Comparison of ENCODE assay signal across 18 cellular contexts in genomic region chr20:1332749-1333300, GRCh38. TPM values are rescaled to one million over a fixed set of nuclear protein-coding genes. Genes with fewer than 3 reads are reported as not detected.
A peak's percentile ranks its signal among the peaks of the same experiment; 100 is the strongest.
DNase-seq lines count a peak whose midpoint lies in the region; ATAC-seq and TF ChIP-seq lines count a peak whose summit lies in the region.
"Had no signal": no experiment of that assay in that cellular context is flagged by ENCODE, and none has a peak within 500 bp of the region (broad histone marks: within the 10 kb centered on the region; RNA-seq: fewer than 3 reads in every experiment).

No MANE protein-coding gene starts in this region.

- 76 to 90% (median 87%) methylated on average over 2 of the region's 2 CpGs for WGBS in heart left ventricle, 4 donors

- ATAC-seq in heart left ventricle (no peak), Right ventricle myocardium inferior (no peak), left lobe of liver (no peak)
- no peak for ATAC-seq in activated CD8-positive, alpha-beta T cell treated with anti-CD3 and anti-CD28 coated beads, Interleukin-2, amount 10 ng/mL, durations not matched to agents 7 days and 5 days
- ATAC-seq: activated naive CD4-positive, alpha-beta T cell treated with anti-CD3 and anti-CD28 coated beads, Interleukin-2, amount 50 U/mL, for 72 hours; HCT116 had no signal

- H3K27me3 ChIP-seq in heart left ventricle: no peaks in the 10 kb centered on the region
- H3K27me3 ChIP-seq: cardiac muscle cell, tibial nerve had no signal

- intact Hi-C loops in heart left ventricle (cut with DNase I): loop anchor here in 3 of 10 donors (5.0 kb wide), 3 partner anchors 39 to 49 kb away; no protein-coding TSS in a partner anchor
- intact Hi-C loops in Right ventricle myocardium inferior (cut with DNase I): no loop called here

- no peak overlapping the region for H3K4me3 Mint-ChIP-seq in activated CD8-positive, alpha-beta T cell treated with anti-CD3 and anti-CD28 coated beads, Interleukin-2, amount 10 ng/mL, durations not matched to agents 7 days and 5 days
- H3K4me3 Mint-ChIP-seq in endothelial cell (ENCODE audit: unreplicated experiment): no peak overlapping the region

- H3K36me3 Mint-ChIP-seq in activated CD8-positive, alpha-beta T cell treated with anti-CD3 and anti-CD28 coated beads, Interleukin-2, amount 10 ng/mL, durations not matched to agents 7 days and 5 days (ENCODE audit: low read depth): peaks cover 52% of the 10 kb centered on the region
- H3K36me3 Mint-ChIP-seq in endothelial cell (ENCODE audit: low read depth, unreplicated experiment): peaks cover 4% of the 10 kb centered on the region

- peak overlapping the region; percentile 48 for H3K27ac Mint-ChIP-seq in activated CD8-positive, alpha-beta T cell treated with anti-CD3 and anti-CD28 coated beads, Interleukin-2, amount 10 ng/mL, durations not matched to agents 7 days and 5 days
- no peak overlapping the region for H3K27ac Mint-ChIP-seq in endothelial cell (ENCODE audit: unreplicated experiment)

- no peak overlapping the region for H3K4me3 ChIP-seq in heart left ventricle
- H3K4me3 ChIP-seq: cardiac muscle cell, PC-9, tibial nerve had no signal

- H3K36me3 ChIP-seq in heart left ventricle: peaks cover 0 to 11% (median 4%) of the 10 kb centered on the region in 9 donors

- H3K9me3 ChIP-seq in heart left ventricle: no peaks in the 10 kb centered on the region
- H3K9me3 ChIP-seq: Caco-2, tibial nerve had no signal

- CTCF ChIA-PET in activated CD8-positive, alpha-beta T cell treated with anti-CD3 and anti-CD28 coated beads, Interleukin-2, amount 10 ng/mL, durations not matched to agents 7 days and 5 days (lab: Charles Lee): interaction anchor here (1.2 to 1.6 kb wide), 2 partner anchors 20 to 59 kb away, joined by 3 to 4 read pairs; no protein-coding TSS in a partner anchor

- H3K27ac ChIP-seq in heart left ventricle: peak overlapping the region in 7 of 12 donors; percentile 20 to 37 (median 34)
- H3K27ac ChIP-seq: cardiac muscle cell, PC-9, tibial nerve had no signal

- POLR2A ChIA-PET in activated CD8-positive, alpha-beta T cell treated with anti-CD3 and anti-CD28 coated beads, Interleukin-2, amount 10 ng/mL, durations not matched to agents 7 days and 5 days (lab: Charles Lee): no interaction called here

- no peak for TF ChIP-seq POLR2A in heart left ventricle (IDR thresholded peaks at IDR 0.05)

- H3K27me3 Mint-ChIP-seq in activated CD8-positive, alpha-beta T cell treated with anti-CD3 and anti-CD28 coated beads, Interleukin-2, amount 10 ng/mL, durations not matched to agents 7 days and 5 days (ENCODE audit: low read depth): no peaks in the 10 kb centered on the region
- H3K27me3 Mint-ChIP-seq in endothelial cell (ENCODE audit: unreplicated experiment): peaks cover 8% of the 10 kb centered on the region

- H3K4me1 Mint-ChIP-seq in activated CD8-positive, alpha-beta T cell treated with anti-CD3 and anti-CD28 coated beads, Interleukin-2, amount 10 ng/mL, durations not matched to agents 7 days and 5 days (ENCODE audit: low read depth): peaks cover 63% of the 10 kb centered on the region
- H3K4me1 Mint-ChIP-seq in endothelial cell (ENCODE audit: unreplicated experiment): peaks cover 38% of the 10 kb centered on the region

- DNase-seq in heart left ventricle (peak in 2 of 5 donors; percentile 3 to 11), Right ventricle myocardium inferior (ENCODE audit: missing footprints) (no peak), left lobe of liver (ENCODE audit: low spot score) (peak; percentile 36), ureter (ENCODE audit: low spot score) (peak; percentile 26), NCI-H748 (lab: John Stamatoyannopoulos, UW; ENCODE audit: unreplicated experiment) (no peak), endothelial cell (ENCODE audit: low spot score) (no peak), NAMALWA (ENCODE audit: low spot score) (no peak)
- DNase-seq in activated CD8-positive, alpha-beta T cell treated with anti-CD3 and anti-CD28 coated beads, Interleukin-2, amount 10 ng/mL, durations not matched to agents 7 days and 5 days: no peak
- DNase-seq: Caco-2; MM.1S; NCI-H2029; NCI-H526 treated with DMSO at 0.1 percent for 48 hours; PC-9; stimulated activated CD4-positive, alpha-beta T cell treated with anti-CD3 and anti-CD28 coated beads, Interleukin-4, amount 100 ng/mL, for 1 hour had no signal

- no peaks in the 10 kb centered on the region for H3K9me3 Mint-ChIP-seq in activated CD8-positive, alpha-beta T cell treated with anti-CD3 and anti-CD28 coated beads, Interleukin-2, amount 10 ng/mL, durations not matched to agents 7 days and 5 days (ENCODE audit: insufficient read depth)
- no peaks in the 10 kb centered on the region for H3K9me3 Mint-ChIP-seq in endothelial cell (ENCODE audit: unreplicated experiment)
- H3K9me3 Mint-ChIP-seq: activated naive CD4-positive, alpha-beta T cell treated with anti-CD3 and anti-CD28 coated beads, Interleukin-2, amount 50 U/mL, for 72 hours had no signal

- peaks cover 21 to 75% (median 57%) of the 10 kb centered on the region in 12 donors for H3K4me1 ChIP-seq in heart left ventricle

- TF ChIP-seq CTCF in heart left ventricle (IDR thresholded peaks at IDR 0.05): no peak
- TF ChIP-seq CTCF in endothelial cell (IDR thresholded peaks at IDR 0.05; ENCODE audit: unreplicated experiment): no peak

RNA-seq across cellular contexts. Expression of gene SDCBP2, which starts 3.9 kb away (rescaled TPM):
- total RNA-seq in heart left ventricle (1 to 10 TPM in 8 of 9 donors, under 1 TPM in 1; 0.65 to 4.2 (median 2.1) TPM), Right ventricle myocardium inferior (1.2 TPM), left lobe of liver (6.4 TPM), ureter (15.2 TPM), endothelial cell (ENCODE audit: unreplicated experiment) (10.1 TPM)
- 1 to 10 TPM; 1.8 to 3.6 TPM for polyA plus RNA-seq in heart left ventricle
- total RNA-seq in activated CD8-positive, alpha-beta T cell treated with anti-CD3 and anti-CD28 coated beads, Interleukin-2, amount 10 ng/mL, durations not matched to agents 7 days and 5 days: 1 to 10 TPM; 1.9 to 2.0 TPM

Comparison
In these comparisons a context has a peak if more than half of its experiments do, and no peak if none do; other contexts are left out.
1. DNase-seq: peak in left lobe of liver (single experiment) and ureter (single experiment); none in Right ventricle myocardium inferior (single experiment), activated CD8-positive, alpha-beta T cell treated with anti-CD3 and anti-CD28 coated beads, Interleukin-2, amount 10 ng/mL, durations not matched to agents 7 days and 5 days (single experiment), NCI-H748 (single experiment), endothelial cell (single experiment) and NAMALWA (single experiment).